Comparison of ENCODE assay signal across 18 cellular contexts in genomic region chr3:105915524-105915923, GRCh38.
"Had no signal": no experiment of that assay in that cellular context is flagged by ENCODE, and none has a peak within 500 bp of the region (broad histone marks: within the 10 kb centered on the region; RNA-seq: fewer than 3 reads in every experiment).

No MANE protein-coding gene starts in this region.

- H3K9me3 ChIP-seq: prostate gland had no signal

- H3K27ac ChIP-seq: heart left ventricle, prostate gland, VCaP had no signal

- H3K36me3 Mint-ChIP-seq: brain, type B pancreatic cell had no signal

- H3K4me3 Mint-ChIP-seq: activated CD4-positive, alpha-beta memory T cell treated with anti-CD3 and anti-CD28 coated beads, Interleukin-2, amount 10 ng/mL, durations not matched to agents 7 days and 5 days; activated naive CD8-positive, alpha-beta T cell; activated T-cell treated with anti-CD3 and anti-CD28 coated beads, Interleukin-2, amount 50 U/mL, for 24 hours; brain; dendritic cell treated with granulocyte-macrophage colony-stimulating factor and Interleukin-4, amounts not matched to agents 40 ng/mL and 50 ng/mL, for 4 days; effector memory CD8-positive, alpha-beta T cell; stimulated activated naive CD8-positive, alpha-beta T cell treated with anti-CD3 and anti-CD28 coated beads, Interleukin-15, Interleukin-2, amounts not matched to agents 100 ng/mL and 50 ng/mL, for 24 hours; type B pancreatic cell had no signal

- H3K27me3 Mint-ChIP-seq: activated CD4-positive, alpha-beta memory T cell treated with anti-CD3 and anti-CD28 coated beads, Interleukin-2, amount 10 ng/mL, durations not matched to agents 7 days and 5 days; activated naive CD8-positive, alpha-beta T cell; activated T-cell treated with anti-CD3 and anti-CD28 coated beads, Interleukin-2, amount 50 U/mL, for 24 hours; brain; dendritic cell treated with granulocyte-macrophage colony-stimulating factor and Interleukin-4, amounts not matched to agents 40 ng/mL and 50 ng/mL, for 4 days; effector memory CD8-positive, alpha-beta T cell; stimulated activated naive CD8-positive, alpha-beta T cell treated with anti-CD3 and anti-CD28 coated beads, Interleukin-15, Interleukin-2, amounts not matched to agents 100 ng/mL and 50 ng/mL, for 24 hours; type B pancreatic cell had no signal

- H3K27ac Mint-ChIP-seq: activated CD4-positive, alpha-beta memory T cell treated with anti-CD3 and anti-CD28 coated beads, Interleukin-2, amount 10 ng/mL, durations not matched to agents 7 days and 5 days; activated naive CD8-positive, alpha-beta T cell; activated T-cell treated with anti-CD3 and anti-CD28 coated beads, Interleukin-2, amount 50 U/mL, for 24 hours; brain; dendritic cell treated with granulocyte-macrophage colony-stimulating factor and Interleukin-4, amounts not matched to agents 40 ng/mL and 50 ng/mL, for 4 days; effector memory CD8-positive, alpha-beta T cell; stimulated activated naive CD8-positive, alpha-beta T cell treated with anti-CD3 and anti-CD28 coated beads, Interleukin-15, Interleukin-2, amounts not matched to agents 100 ng/mL and 50 ng/mL, for 24 hours; type B pancreatic cell had no signal

- H3K27me3 ChIP-seq: heart left ventricle had no signal

- H3K4me1 ChIP-seq: heart left ventricle, prostate gland had no signal

- H3K4me1 Mint-ChIP-seq: brain had no signal

- DNase-seq: activated CD4-positive, alpha-beta memory T cell treated with anti-CD3 and anti-CD28 coated beads, Interleukin-2, amount 10 ng/mL, durations not matched to agents 7 days and 5 days; activated effector memory CD4-positive, alpha-beta T cell treated with Interleukin-2 at 50 U/mL for 16 hours; activated T-cell treated with anti-CD3 and anti-CD28 coated beads, Interleukin-2, amount 50 U/mL, for 24 hours; cerebellar nuclear complex; effector memory CD8-positive, alpha-beta T cell; heart left ventricle; right cardiac atrium; T-helper 1 cell; T1000 had no signal

- H3K4me3 ChIP-seq: heart left ventricle, prostate gland, smooth muscle cell had no signal

- H3K36me3 ChIP-seq: heart left ventricle, prostate gland had no signal

- ATAC-seq: effector memory CD8-positive, alpha-beta T cell; heart left ventricle; right cardiac atrium; SK-N-SH treated with all-trans-retinoic acid at 6 μM for 48 hours had no signal
